ENCODE assay signal across 8 cellular contexts in genomic region chr1:204207136-204207616, GRCh38. TPM values are rescaled to one million over a fixed set of nuclear protein-coding genes. Genes with fewer than 3 reads are reported as not detected.
DNase-seq lines count a peak whose midpoint lies in the region; ATAC-seq and TF ChIP-seq lines count a peak whose summit lies in the region.

No MANE protein-coding gene starts in this region.

- no peak overlapping the region for H3K23ac ChIP-seq in H9 (ENCODE audit: insufficient read length, low read depth, low read length)

- H3K4me1 ChIP-seq in CD4-positive, CD25-positive, alpha-beta regulatory T cell (ENCODE audit: control insufficient read depth, insufficient read depth, low read length, poor library complexity, severe bottlenecking): no peaks in the 10 kb centered on the region
- H3K4me1 ChIP-seq in H9 (ENCODE audit: insufficient read depth, low read length): no peaks in the 10 kb centered on the region; the same call in 1 of the 2 replicates
- peaks cover 3% of the 10 kb centered on the region for H3K4me1 ChIP-seq in effector memory CD4-positive, alpha-beta T cell (ENCODE audit: control insufficient read depth, insufficient read depth, low read length, poor library complexity, severe bottlenecking)
- H3K4me1 ChIP-seq in mucosa of stomach (ENCODE audit: control insufficient read depth, insufficient read depth, low read length): peaks cover 10% of the 10 kb centered on the region

- no peak overlapping the region for H3K27ac ChIP-seq in CD4-positive, CD25-positive, alpha-beta regulatory T cell (ENCODE audit: insufficient read depth, low read length, poor library complexity, severe bottlenecking)
- no peak overlapping the region for H3K27ac ChIP-seq in H9 (ENCODE audit: insufficient read length, low read depth, low read length)
- no peak overlapping the region for H3K27ac ChIP-seq in effector memory CD4-positive, alpha-beta T cell (ENCODE audit: insufficient read depth, low read length, poor library complexity, severe bottlenecking)

- no peaks in the 10 kb centered on the region for H3K9me3 Mint-ChIP-seq in CD4-positive, CD25-positive, alpha-beta regulatory T cell
- H3K9me3 Mint-ChIP-seq in H9: no peaks in the 10 kb centered on the region

- no peaks in the 10 kb centered on the region for H3K23me2 ChIP-seq in H9 (ENCODE audit: insufficient read length, low read depth, low read length, poor library complexity, severe bottlenecking)

- no CpG with 5 or more reads among the region's 13 CpGs for WGBS in H9 (ENCODE audit: extremely low coverage, insufficient read length, low lambda C conversion rate)

- no peak overlapping the region for H2BK120ac ChIP-seq in H9 (ENCODE audit: low read depth, low read length, poor library complexity, severe bottlenecking)

- H3K79me1 ChIP-seq in H9 (ENCODE audit: insufficient read depth, low read depth, low read length, poor library complexity, severe bottlenecking): no peaks in the 10 kb centered on the region

- no peak overlapping the region for H2BK20ac ChIP-seq in H9 (ENCODE audit: low read depth, low read length, poor library complexity, severe bottlenecking)

- H3K4ac ChIP-seq in H9 (ENCODE audit: low read depth, low read length): no peak overlapping the region

- H3K27ac Mint-ChIP-seq in CD4-positive, CD25-positive, alpha-beta regulatory T cell: no peak overlapping the region
- H3K27ac Mint-ChIP-seq in H9: no peak overlapping the region

- H3K4me1 Mint-ChIP-seq in CD4-positive, CD25-positive, alpha-beta regulatory T cell: peaks cover 0 to 4% (median 0%) of the 10 kb centered on the region in 4 donors
- H3K4me1 Mint-ChIP-seq in H9: peaks cover 24 to 28% of the 10 kb centered on the region in 2 experiments

- H2BK12ac ChIP-seq in H9 (ENCODE audit: insufficient read length, low read depth, low read length): no peak overlapping the region

- H3K4me2 ChIP-seq in H9 (ENCODE audit: insufficient read depth, insufficient read length, low read length): no peak overlapping the region

- H3K14ac ChIP-seq in H9 (ENCODE audit: insufficient read depth, low read length): no peak overlapping the region

- no peak overlapping the region for H3K4me3 Mint-ChIP-seq in CD4-positive, CD25-positive, alpha-beta regulatory T cell
- H3K4me3 Mint-ChIP-seq in H9: no peak overlapping the region

- H4K8ac ChIP-seq in H9 (replicated peaks; ENCODE audit: insufficient read length, low read depth, low read length): no peak overlapping the region

- no peak overlapping the region for H4K5ac ChIP-seq in H9 (ENCODE audit: insufficient read length, low read depth, low read length)

- H3K27me3 Mint-ChIP-seq in CD4-positive, CD25-positive, alpha-beta regulatory T cell: peaks cover 53% of the 10 kb centered on the region
- no peaks in the 10 kb centered on the region; the same call in 1 of the 2 replicates for H3K27me3 Mint-ChIP-seq in H9 (ENCODE audit: low read depth)

- peak; percentile 82 to 84 for ATAC-seq in CD4-positive, CD25-positive, alpha-beta regulatory T cell (ENCODE audit: low read depth in 2 of 2)

- H4K20me1 ChIP-seq in H9 (ENCODE audit: control insufficient read depth, insufficient read depth, insufficient read length): no peaks in the 10 kb centered on the region

- H3K27me3 ChIP-seq in CD4-positive, CD25-positive, alpha-beta regulatory T cell (ENCODE audit: control insufficient read depth, insufficient read depth, low read length): peaks cover 24% of the 10 kb centered on the region
- H3K27me3 ChIP-seq in H9 (ENCODE audit: insufficient read depth, low read length) (no peaks in the 10 kb centered on the region), mucosa of stomach (ENCODE audit: control insufficient read depth, insufficient read depth, low read length) (no peaks in the 10 kb centered on the region)
- no peaks in the 10 kb centered on the region for H3K27me3 ChIP-seq in effector memory CD4-positive, alpha-beta T cell (replicated peaks; ENCODE audit: control insufficient read depth, insufficient read depth, low read length, poor library complexity, severe bottlenecking)

- no peak overlapping the region for H2BK15ac ChIP-seq in H9 (ENCODE audit: low read depth, low read length)

- H3K9me3 ChIP-seq in CD4-positive, CD25-positive, alpha-beta regulatory T cell (ENCODE audit: control insufficient read depth in 2 of 2, low read length in 2 of 2): no peaks in the 10 kb centered on the region
- H3K9me3 ChIP-seq in H9 (ENCODE audit: control insufficient read depth, low read depth, low read length) (no peaks in the 10 kb centered on the region), mucosa of stomach (ENCODE audit: control insufficient read depth, low read length) (no peaks in the 10 kb centered on the region)
- H3K9me3 ChIP-seq in effector memory CD4-positive, alpha-beta T cell (ENCODE audit: control insufficient read depth, low read length): no peaks in the 10 kb centered on the region

- H3K79me2 ChIP-seq in H9 (ENCODE audit: insufficient read depth, low read length): no peaks in the 10 kb centered on the region

- no peaks in the 10 kb centered on the region for H3K36me3 ChIP-seq in CD4-positive, CD25-positive, alpha-beta regulatory T cell (ENCODE audit: control insufficient read depth, insufficient read depth, low read length)
- no peaks in the 10 kb centered on the region for H3K36me3 ChIP-seq in effector memory CD4-positive, alpha-beta T cell (ENCODE audit: control insufficient read depth, insufficient read depth, low read length)
- H3K36me3 ChIP-seq in mucosa of stomach (ENCODE audit: control insufficient read depth, insufficient read depth, low read length): no peaks in the 10 kb centered on the region

- H2AK5ac ChIP-seq in H9 (ENCODE audit: insufficient read length, low read length): no peak overlapping the region

- no peak overlapping the region for H3K18ac ChIP-seq in H9 (ENCODE audit: insufficient read length, low read depth, low read length)

- DNase-seq in CD4-positive, CD25-positive, alpha-beta regulatory T cell: peak; percentile 27 to 50 (median 45)
- DNase-seq in H9: peak; percentile 88
- peak; percentile 46 for DNase-seq in NCI-H510A treated with DMSO at 0.1 percent for 48 hours (lab: John Stamatoyannopoulos, UW)
- DNase-seq in activated CD8-positive, alpha-beta memory T cell treated with anti-CD3 and anti-CD28 coated beads for 1 hour (ENCODE audit: extremely low read depth in 1 of 2, low read depth in 1 of 2): peak; percentile 32 to 68
- peak; percentile 34 to 56 (median 37) for DNase-seq in effector memory CD4-positive, alpha-beta T cell
- peak; percentile 41 to 61 for DNase-seq in stimulated activated CD8-positive, alpha-beta memory T cell treated with anti-CD3 and anti-CD28 coated beads, Interleukin-7, amount 100 ng/mL, for 1 hour (ENCODE audit: low read depth in 2 of 2)
- DNase-seq in putamen (ENCODE audit: low spot score): no peak

- peak; percentile 96 for TF ChIP-seq CTCF in H9 (conservative IDR thresholded peaks at IDR 0.05)

- no peak overlapping the region for H3K9ac ChIP-seq in H9 (ENCODE audit: extremely low read depth, insufficient read length, low read length)
- H3K9ac ChIP-seq in mucosa of stomach (ENCODE audit: low read length): peak overlapping the region; percentile 8

- no peak overlapping the region for H2BK5ac ChIP-seq in H9 (ENCODE audit: insufficient read length, low read length)

- H4K91ac ChIP-seq in H9 (ENCODE audit: insufficient read length, low read depth, low read length): no peak overlapping the region

- H3T11ph ChIP-seq in H9 (ENCODE audit: low read length): no peak overlapping the region

- no peak overlapping the region for H3K56ac ChIP-seq in H9 (ENCODE audit: insufficient read length, low read depth, low read length)

- no peak overlapping the region for H3K4me3 ChIP-seq in CD4-positive, CD25-positive, alpha-beta regulatory T cell (ENCODE audit: low read depth, low read length)
- no peak overlapping the region for H3K4me3 ChIP-seq in effector memory CD4-positive, alpha-beta T cell (ENCODE audit: insufficient read depth, low read depth, low read length, poor library complexity, severe bottlenecking)
- H3K4me3 ChIP-seq in mucosa of stomach (ENCODE audit: low read length): no peak overlapping the region

- H2AFZ ChIP-seq in H9 (ENCODE audit: low read length): no peak overlapping the region

- H3K36me3 Mint-ChIP-seq in CD4-positive, CD25-positive, alpha-beta regulatory T cell: no peaks in the 10 kb centered on the region
- H3K36me3 Mint-ChIP-seq in H9 (ENCODE audit: insufficient read depth in 1 of 3, low read depth in 3 of 3): no peaks in the 10 kb centered on the region

RNA-seq across cellular contexts. Expression of gene GOLT1A, which starts 6.6 kb away (rescaled TPM):
- not detected for total RNA-seq in CD4-positive, CD25-positive, alpha-beta regulatory T cell
- not detected for polyA plus RNA-seq in CD4-positive, CD25-positive, alpha-beta regulatory T cell
- 4.2 and 6.3 TPM in 2 replicates for total RNA-seq in H9 (2021)

RNA-seq across cellular contexts. Expression of gene KISS1, which starts 10.9 kb away (rescaled TPM):
- 0.59 TPM for total RNA-seq in CD4-positive, CD25-positive, alpha-beta regulatory T cell
- not detected for polyA plus RNA-seq in CD4-positive, CD25-positive, alpha-beta regulatory T cell
- 0.59 and 0.68 TPM in 2 replicates for total RNA-seq in H9 (2021)

RNA-seq across cellular contexts. Expression of gene REN, which starts 41.0 kb away (rescaled TPM):
- not detected for total RNA-seq in CD4-positive, CD25-positive, alpha-beta regulatory T cell
- polyA plus RNA-seq in CD4-positive, CD25-positive, alpha-beta regulatory T cell: not detected
- not detected in 2 replicates for total RNA-seq in H9 (2021)

RNA-seq across cellular contexts. Expression of gene ETNK2, which starts 55.3 kb away (rescaled TPM):
- 3.0 TPM for total RNA-seq in CD4-positive, CD25-positive, alpha-beta regulatory T cell
- 1 to 10 TPM in 2 of 4 donors, under 1 TPM in 2; 0.55 to 1.7 (median 1.1) TPM for polyA plus RNA-seq in CD4-positive, CD25-positive, alpha-beta regulatory T cell
- 17.6 and 18.6 TPM in 2 replicates for total RNA-seq in H9 (2021)
